In genomic region chr5:137453476-137454080, GRCh38 we compare ENCODE assay signal across 12 cellular contexts. TPM values are rescaled to one million over a fixed set of nuclear protein-coding genes. Genes with fewer than 3 reads are reported as not detected.
DNase-seq lines count a peak whose midpoint lies in the region; ATAC-seq, FAIRE-seq and TF ChIP-seq lines count a peak whose summit lies in the region.
"Had no signal": no experiment of that assay in that cellular context is flagged by ENCODE, and none has a peak within 500 bp of the region (broad histone marks: within the 10 kb centered on the region; RNA-seq: fewer than 3 reads in every experiment).

No MANE protein-coding gene starts in this region.

- no peak overlapping the region for H3K4me3 Mint-ChIP-seq in activated CD4-positive, alpha-beta T cell treated with anti-CD3 and anti-CD28 coated beads, Interleukin-2, amount 10 ng/mL, durations not matched to agents 24 days and 14 days

- H3K36me3 ChIP-seq in SJCRH30 (no peaks in the 10 kb centered on the region), small intestine (ENCODE audit: control insufficient read depth in 2 of 2, insufficient read depth in 2 of 2, low read length in 2 of 2) (no peaks in the 10 kb centered on the region)

- no peak for FAIRE-seq in small intestine (lab: Jason Lieb, UNC)
- FAIRE-seq: GM18507 had no signal

- H3K9me3 Mint-ChIP-seq in activated CD4-positive, alpha-beta T cell treated with anti-CD3 and anti-CD28 coated beads, Interleukin-2, amount 10 ng/mL, durations not matched to agents 24 days and 14 days: no peaks in the 10 kb centered on the region

- no peaks in the 10 kb centered on the region for H3K4me1 Mint-ChIP-seq in activated CD4-positive, alpha-beta T cell treated with anti-CD3 and anti-CD28 coated beads, Interleukin-2, amount 10 ng/mL, durations not matched to agents 24 days and 14 days

- 46 to 50% (median 48%) methylated on average over 6 of the region's 6 CpGs for WGBS in small intestine, 3 donors

- DNase-seq in activated CD4-positive, alpha-beta T cell treated with anti-CD3 and anti-CD28 coated beads, Interleukin-2, amount 10 ng/mL, durations not matched to agents 24 days and 14 days: peak; percentile 62
- DNase-seq in activated CD4-positive, alpha-beta T cell treated with anti-CD3 and anti-CD28 coated beads, Interleukin-2, amount 50 U/mL, for 48 hours: no peak
- DNase-seq in SJCRH30 (peak; percentile 38 to 75), fibroblast of pulmonary artery (ENCODE audit: low read depth) (peak; percentile 81), small intestine (peak; percentile 2), posterior cingulate gyrus (no peak)
- DNase-seq in stimulated activated naive CD4-positive, alpha-beta T cell treated with Interleukin-2 at 50 U/mL for 16 hours (lab: John Stamatoyannopoulos, UW): no peak
- DNase-seq: activated naive CD4-positive, alpha-beta T cell treated with anti-CD3 and anti-CD28 coated beads, Interleukin-2, amount 50 U/mL, for 16 hours; hypothalamus; NCI-H1436 treated with DMSO at 0.1 percent for 48 hours had no signal

- H3K4me3 ChIP-seq in SJCRH30 (no peak overlapping the region), fibroblast of pulmonary artery (replicated peaks; ENCODE audit: low read depth, low read length) (no peak overlapping the region), small intestine (ENCODE audit: low read depth in 1 of 2, low read length in 2 of 2) (no peak overlapping the region)

- no peaks in the 10 kb centered on the region for H3K4me1 ChIP-seq in SJCRH30
- H3K4me1 ChIP-seq in small intestine (ENCODE audit: control insufficient read depth in 2 of 2, insufficient read depth in 1 of 2, low read depth in 1 of 2, low read length in 1 of 2): no peaks in the 10 kb centered on the region

- no peaks in the 10 kb centered on the region for H3K36me3 Mint-ChIP-seq in activated CD4-positive, alpha-beta T cell treated with anti-CD3 and anti-CD28 coated beads, Interleukin-2, amount 10 ng/mL, durations not matched to agents 24 days and 14 days (ENCODE audit: low read depth)

- H3K27ac ChIP-seq in SJCRH30 (no peak overlapping the region), small intestine (ENCODE audit: low read depth in 1 of 2, low read length in 1 of 2) (no peak overlapping the region)

- no peak overlapping the region for H3K27ac Mint-ChIP-seq in activated CD4-positive, alpha-beta T cell treated with anti-CD3 and anti-CD28 coated beads, Interleukin-2, amount 10 ng/mL, durations not matched to agents 24 days and 14 days

- H3K27me3 Mint-ChIP-seq in activated CD4-positive, alpha-beta T cell treated with anti-CD3 and anti-CD28 coated beads, Interleukin-2, amount 10 ng/mL, durations not matched to agents 24 days and 14 days: no peaks in the 10 kb centered on the region

- TF ChIP-seq CTCF in fibroblast of pulmonary artery (IDR thresholded peaks at IDR 0.05; ENCODE audit: low read length, missing control alignments): no peak

- ATAC-seq in GM19324 (IDR thresholded peaks at IDR 0.05; ENCODE audit: low FRiP score, unreplicated experiment): no peak

- H3K27me3 ChIP-seq in SJCRH30 (no peaks in the 10 kb centered on the region), small intestine (ENCODE audit: control insufficient read depth in 2 of 2, insufficient read depth in 2 of 2, low read length in 2 of 2) (no peaks in the 10 kb centered on the region)

- intact Hi-C loops in activated CD4-positive, alpha-beta T cell treated with anti-CD3 and anti-CD28 coated beads, Interleukin-2, amount 10 ng/mL, durations not matched to agents 24 days and 14 days (cut with micrococcal nuclease): no loop called here
- intact Hi-C loops in posterior cingulate gyrus (cut with DNase I): no loop called here

- H3K9me3 ChIP-seq in SJCRH30 (replicated peaks) (no peaks in the 10 kb centered on the region), small intestine (ENCODE audit: control insufficient read depth, low read depth) (no peaks in the 10 kb centered on the region)

RNA-seq across cellular contexts. Expression of gene SPOCK1, which starts 45.5 kb away (rescaled TPM):
- not detected in 2 replicates for total RNA-seq in activated CD4-positive, alpha-beta T cell treated with anti-CD3 and anti-CD28 coated beads, Interleukin-2, amount 10 ng/mL, durations not matched to agents 24 days and 14 days
- total RNA-seq in SJCRH30 (2014; rRNA removed; shearing (Covaris generic)): 0.06 TPM in 1 of 2 replicates, not detected in the other
- polyA plus RNA-seq in small intestine: 1 to 10 TPM in 1 of 3 donors, under 1 TPM in 2; 0.22 to 1.1 (median 0.27) TPM

Comparison
In these comparisons a context has a peak if more than half of its experiments do, and no peak if none do; other contexts are left out.
1. DNase-seq: peak in activated CD4-positive, alpha-beta T cell treated with anti-CD3 and anti-CD28 coated beads, Interleukin-2, amount 10 ng/mL, durations not matched to agents 24 days and 14 days (single experiment), SJCRH30 (2 of 2), fibroblast of pulmonary artery (single experiment) and small intestine (single experiment); none in activated CD4-positive, alpha-beta T cell treated with anti-CD3 and anti-CD28 coated beads, Interleukin-2, amount 50 U/mL, for 48 hours (0 of 2), stimulated activated naive CD4-positive, alpha-beta T cell treated with Interleukin-2 at 50 U/mL for 16 hours (single experiment) and posterior cingulate gyrus (0 of 10).